1 cellular context compared by ENCODE assay signal in the genomic region with DNA sequence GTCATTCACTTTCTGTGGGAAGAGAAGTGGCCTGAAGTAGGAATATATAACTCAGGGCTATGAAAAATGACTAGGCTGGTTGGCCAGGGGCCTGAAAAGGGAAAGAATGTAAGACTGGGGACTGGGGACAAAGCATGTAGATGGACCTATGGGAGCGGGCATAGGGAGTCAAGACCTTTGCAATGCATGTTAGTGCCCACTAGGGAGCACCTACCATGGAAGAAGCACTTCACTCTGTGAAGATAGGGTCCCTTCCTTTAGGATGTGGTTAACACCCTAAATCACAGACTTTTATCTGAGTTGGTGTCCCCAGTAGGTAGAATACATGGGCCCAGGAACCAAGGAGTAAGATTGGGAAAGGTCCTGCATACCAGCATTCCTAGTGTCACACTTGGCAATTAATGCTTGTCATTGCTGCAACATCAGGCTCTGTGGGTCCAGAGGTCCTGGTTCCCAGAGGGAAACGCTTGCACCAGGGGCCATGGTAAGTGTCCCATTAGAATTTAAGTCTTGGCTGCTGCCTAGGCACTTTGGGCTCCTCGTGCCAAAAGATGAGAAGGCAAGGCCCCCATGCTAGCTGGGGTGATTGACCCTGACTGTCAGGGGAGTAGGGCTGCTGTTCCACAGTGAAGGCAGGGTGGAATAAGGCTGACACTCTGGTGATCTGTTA.
TF ChIP-seq lines count a peak whose summit lies in the region.

No MANE protein-coding gene starts in this region.

TF ChIP-seq in WTC11, 78 proteins besides CTCF, POLR2A, EP300 and RAD21 (continued from another document):
- no peak for TF ChIP-seq ARID4B (CRISPR knock-in tag; IDR thresholded peaks at IDR 0.05; ENCODE audit: borderline replicate concordance)
- no peak for TF ChIP-seq SMAD4 (CRISPR knock-in tag; IDR thresholded peaks at IDR 0.05)
- no peak for TF ChIP-seq ZNF263 (CRISPR knock-in tag; IDR thresholded peaks at IDR 0.05; ENCODE audit: low read depth)
- TF ChIP-seq, protein P1, sequence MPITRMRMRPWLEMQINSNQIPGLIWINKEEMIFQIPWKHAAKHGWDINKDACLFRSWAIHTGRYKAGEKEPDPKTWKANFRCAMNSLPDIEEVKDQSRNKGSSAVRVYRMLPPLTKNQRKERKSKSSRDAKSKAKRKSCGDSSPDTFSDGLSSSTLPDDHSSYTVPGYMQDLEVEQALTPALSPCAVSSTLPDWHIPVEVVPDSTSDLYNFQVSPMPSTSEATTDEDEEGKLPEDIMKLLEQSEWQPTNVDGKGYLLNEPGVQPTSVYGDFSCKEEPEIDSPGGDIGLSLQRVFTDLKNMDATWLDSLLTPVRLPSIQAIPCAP (CRISPR knock-in tag; IDR thresholded peaks at IDR 0.05) = no peak
- no peak for TF ChIP-seq SOX15 (CRISPR knock-in tag; IDR thresholded peaks at IDR 0.05)
- no peak for TF ChIP-seq IRF2 (CRISPR knock-in tag; IDR thresholded peaks at IDR 0.05; ENCODE audit: borderline replicate concordance, low read depth)
- TF ChIP-seq ATF1 (CRISPR knock-in tag; IDR thresholded peaks at IDR 0.05) = no peak
- no peak for TF ChIP-seq GTF2I (CRISPR knock-in tag; conservative IDR thresholded peaks at IDR 0.05)
- no peak for TF ChIP-seq ZSCAN18 (CRISPR knock-in tag; IDR thresholded peaks at IDR 0.05)
- TF ChIP-seq FOXK1 (CRISPR knock-in tag; IDR thresholded peaks at IDR 0.05) = no peak
- no peak for TF ChIP-seq OVOL2 (CRISPR knock-in tag; IDR thresholded peaks at IDR 0.05; ENCODE audit: borderline replicate concordance)
- no peak for TF ChIP-seq MAX (CRISPR knock-in tag; IDR thresholded peaks at IDR 0.05)
- TF ChIP-seq HMGXB4 (CRISPR knock-in tag; IDR thresholded peaks at IDR 0.05) = no peak
- TF ChIP-seq, protein P2, sequence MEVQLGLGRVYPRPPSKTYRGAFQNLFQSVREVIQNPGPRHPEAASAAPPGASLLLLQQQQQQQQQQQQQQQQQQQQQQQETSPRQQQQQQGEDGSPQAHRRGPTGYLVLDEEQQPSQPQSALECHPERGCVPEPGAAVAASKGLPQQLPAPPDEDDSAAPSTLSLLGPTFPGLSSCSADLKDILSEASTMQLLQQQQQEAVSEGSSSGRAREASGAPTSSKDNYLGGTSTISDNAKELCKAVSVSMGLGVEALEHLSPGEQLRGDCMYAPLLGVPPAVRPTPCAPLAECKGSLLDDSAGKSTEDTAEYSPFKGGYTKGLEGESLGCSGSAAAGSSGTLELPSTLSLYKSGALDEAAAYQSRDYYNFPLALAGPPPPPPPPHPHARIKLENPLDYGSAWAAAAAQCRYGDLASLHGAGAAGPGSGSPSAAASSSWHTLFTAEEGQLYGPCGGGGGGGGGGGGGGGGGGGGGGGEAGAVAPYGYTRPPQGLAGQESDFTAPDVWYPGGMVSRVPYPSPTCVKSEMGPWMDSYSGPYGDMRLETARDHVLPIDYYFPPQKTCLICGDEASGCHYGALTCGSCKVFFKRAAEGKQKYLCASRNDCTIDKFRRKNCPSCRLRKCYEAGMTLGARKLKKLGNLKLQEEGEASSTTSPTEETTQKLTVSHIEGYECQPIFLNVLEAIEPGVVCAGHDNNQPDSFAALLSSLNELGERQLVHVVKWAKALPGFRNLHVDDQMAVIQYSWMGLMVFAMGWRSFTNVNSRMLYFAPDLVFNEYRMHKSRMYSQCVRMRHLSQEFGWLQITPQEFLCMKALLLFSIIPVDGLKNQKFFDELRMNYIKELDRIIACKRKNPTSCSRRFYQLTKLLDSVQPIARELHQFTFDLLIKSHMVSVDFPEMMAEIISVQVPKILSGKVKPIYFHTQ (CRISPR knock-in tag; IDR thresholded peaks at IDR 0.05) = no peak
- no peak for TF ChIP-seq NFYB (CRISPR knock-in tag; conservative IDR thresholded peaks at IDR 0.05; ENCODE audit: low read depth)
- TF ChIP-seq, protein P3, sequence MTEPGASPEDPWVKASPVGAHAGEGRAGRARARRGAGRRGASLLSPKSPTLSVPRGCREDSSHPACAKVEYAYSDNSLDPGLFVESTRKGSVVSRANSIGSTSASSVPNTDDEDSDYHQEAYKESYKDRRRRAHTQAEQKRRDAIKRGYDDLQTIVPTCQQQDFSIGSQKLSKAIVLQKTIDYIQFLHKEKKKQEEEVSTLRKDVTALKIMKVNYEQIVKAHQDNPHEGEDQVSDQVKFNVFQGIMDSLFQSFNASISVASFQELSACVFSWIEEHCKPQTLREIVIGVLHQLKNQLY (CRISPR knock-in tag; IDR thresholded peaks at IDR 0.05) = no peak
